8 cellular contexts compared by ENCODE assay signal in genomic region chr7:150368884-150369739, GRCh38. TPM values are rescaled to one million over a fixed set of nuclear protein-coding genes. Genes with fewer than 3 reads are reported as not detected.
A peak's percentile ranks its signal among the peaks of the same experiment; 100 is the strongest.
DNase-seq lines count a peak whose midpoint lies in the region; ATAC-seq and TF ChIP-seq lines count a peak whose summit lies in the region.

No MANE protein-coding gene starts in this region.

- H3K4me1 Mint-ChIP-seq in T-helper 1 cell treated with Interleukin-12 subunit alpha and Interleukin-12 subunit beta and Interleukin-4 antibody, amounts not matched to agents 30 μg/mL and 1 μg/mL, for 36 hours (ENCODE audit: low read depth) = peaks cover 32% of the 10 kb centered on the region
- peaks cover 51% of the 10 kb centered on the region for H3K4me1 Mint-ChIP-seq in brain

- no peaks in the 10 kb centered on the region for H3K9me3 ChIP-seq in iPS-15b (ENCODE audit: control insufficient read depth, insufficient read depth, low read length)

- H3K27ac ChIP-seq in skin epidermis = peak overlapping the region; percentile 84 to 98 (median 96)

- peak; percentile 41 for ATAC-seq in GM21447 (IDR thresholded peaks at IDR 0.05; ENCODE audit: unreplicated experiment)

- no peaks in the 10 kb centered on the region for H3K9me3 Mint-ChIP-seq in T-helper 1 cell treated with Interleukin-12 subunit alpha and Interleukin-12 subunit beta and Interleukin-4 antibody, amounts not matched to agents 30 μg/mL and 1 μg/mL, for 36 hours
- peaks cover 0 to 2% (median 0%) of the 10 kb centered on the region in 5 experiments for H3K9me3 Mint-ChIP-seq in brain

- H3K9ac ChIP-seq in iPS-15b (ENCODE audit: low read depth, low read length) = peak overlapping the region; percentile 85

- peaks cover 36% of the 10 kb centered on the region for H3K36me3 ChIP-seq in iPS-15b (ENCODE audit: control insufficient read depth, insufficient read depth, low read length)

- no peaks in the 10 kb centered on the region for H3K27me3 Mint-ChIP-seq in T-helper 1 cell treated with Interleukin-12 subunit alpha and Interleukin-12 subunit beta and Interleukin-4 antibody, amounts not matched to agents 30 μg/mL and 1 μg/mL, for 36 hours (ENCODE audit: low read depth)
- H3K27me3 Mint-ChIP-seq in brain = peaks cover 5% of the 10 kb centered on the region

- peak overlapping the region; percentile 89 for H3K27ac Mint-ChIP-seq in T-helper 1 cell treated with Interleukin-12 subunit alpha and Interleukin-12 subunit beta and Interleukin-4 antibody, amounts not matched to agents 30 μg/mL and 1 μg/mL, for 36 hours
- H3K27ac Mint-ChIP-seq in brain = peak overlapping the region; percentile 99 to 100 (median 99)

- H3K27me3 ChIP-seq in iPS-15b (ENCODE audit: control insufficient read depth, insufficient read depth, low read length) = no peaks in the 10 kb centered on the region

- DNase-seq in EH (ENCODE audit: low read depth) (peak; percentile 88), HuH-7 (ENCODE audit: low spot score) (peak; percentile 88), inferior parietal cortex (ENCODE audit: extremely low spot score) (no peak)

- H3K4me1 ChIP-seq in iPS-15b (ENCODE audit: control insufficient read depth, insufficient read depth, low read length) = peaks cover 7% of the 10 kb centered on the region

- no peak for TF ChIP-seq CTCF in brain (conservative IDR thresholded peaks at IDR 0.05)

- peak overlapping the region; percentile 87 for H3K4me3 ChIP-seq in iPS-15b (ENCODE audit: low read depth, low read length)
- peak overlapping the region; percentile 56 to 89 (median 78) for H3K4me3 ChIP-seq in skin epidermis

- peak overlapping the region; percentile 92 for H3K4me3 Mint-ChIP-seq in T-helper 1 cell treated with Interleukin-12 subunit alpha and Interleukin-12 subunit beta and Interleukin-4 antibody, amounts not matched to agents 30 μg/mL and 1 μg/mL, for 36 hours
- peak overlapping the region; percentile 96 to 99 (median 98) for H3K4me3 Mint-ChIP-seq in brain

- H3K36me3 Mint-ChIP-seq in T-helper 1 cell treated with Interleukin-12 subunit alpha and Interleukin-12 subunit beta and Interleukin-4 antibody, amounts not matched to agents 30 μg/mL and 1 μg/mL, for 36 hours (ENCODE audit: low read depth) = peaks cover 9% of the 10 kb centered on the region
- peaks cover 24% of the 10 kb centered on the region for H3K36me3 Mint-ChIP-seq in brain

RNA-seq across cellular contexts. Expression of gene REPIN1, which starts 0.5 kb away (rescaled TPM):
- 146 TPM for polyA plus RNA-seq in brain (ENCODE audit: insufficient read depth, low read depth, low replicate concordance)

RNA-seq across cellular contexts. Expression of gene ZNF775, which starts 10.0 kb away (rescaled TPM):
- 23.0 TPM for polyA plus RNA-seq in brain (ENCODE audit: insufficient read depth, low read depth, low replicate concordance)

RNA-seq across cellular contexts. Expression of gene RARRES2, which starts 27.7 kb away (rescaled TPM):
- 33.0 TPM for polyA plus RNA-seq in brain (ENCODE audit: insufficient read depth, low read depth, low replicate concordance)

RNA-seq across cellular contexts. Expression of gene ACTR3C, which starts 45.8 kb away (rescaled TPM):
- 3.0 TPM for polyA plus RNA-seq in brain (ENCODE audit: insufficient read depth, low read depth, low replicate concordance)

RNA-seq across cellular contexts. Expression of gene LRRC61, which starts 46.0 kb away (rescaled TPM):
- 90.8 TPM for polyA plus RNA-seq in brain (ENCODE audit: insufficient read depth, low read depth, low replicate concordance)
